1 cellular context compared by ENCODE assay signal in genomic region chr3:57078366-57079220, GRCh38.
TF ChIP-seq lines count a peak whose summit lies in the region.

No MANE protein-coding gene starts in this region.

TF ChIP-seq in HepG2, 621 proteins besides CTCF, POLR2A, EP300 and RAD21 (continued from another document and continues in another):
- TF ChIP-seq, protein P1, sequence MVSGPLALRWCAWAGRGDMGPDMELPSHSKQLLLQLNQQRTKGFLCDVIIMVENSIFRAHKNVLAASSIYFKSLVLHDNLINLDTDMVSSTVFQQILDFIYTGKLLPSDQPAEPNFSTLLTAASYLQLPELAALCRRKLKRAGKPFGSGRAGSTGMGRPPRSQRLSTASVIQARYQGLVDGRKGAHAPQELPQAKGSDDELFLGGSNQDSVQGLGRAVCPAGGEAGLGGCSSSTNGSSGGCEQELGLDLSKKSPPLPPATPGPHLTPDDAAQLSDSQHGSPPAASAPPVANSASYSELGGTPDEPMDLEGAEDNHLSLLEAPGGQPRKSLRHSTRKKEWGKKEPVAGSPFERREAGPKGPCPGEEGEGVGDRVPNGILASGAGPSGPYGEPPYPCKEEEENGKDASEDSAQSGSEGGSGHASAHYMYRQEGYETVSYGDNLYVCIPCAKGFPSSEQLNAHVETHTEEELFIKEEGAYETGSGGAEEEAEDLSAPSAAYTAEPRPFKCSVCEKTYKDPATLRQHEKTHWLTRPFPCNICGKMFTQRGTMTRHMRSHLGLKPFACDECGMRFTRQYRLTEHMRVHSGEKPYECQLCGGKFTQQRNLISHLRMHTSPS (CRISPR knock-in tag; IDR thresholded peaks at IDR 0.05; ENCODE audit: low read depth), result peak; percentile 92
- TF ChIP-seq SPEN (CRISPR knock-in tag; IDR thresholded peaks at IDR 0.05; ENCODE audit: low read depth) (0 out of 2 replicates have a peak, but pooled peaks have one; percentile 14), SOX6 (IDR thresholded peaks at IDR 0.05) (no peak), SOX6 (CRISPR knock-in tag; IDR thresholded peaks at IDR 0.05) (peak; percentile 30; the same call in 1 of the 2 replicates), ZNF20 (CRISPR knock-in tag; IDR thresholded peaks at IDR 0.05) (0 out of 2 replicates have a peak, but pooled peaks have one; percentile 53), LRRFIP1 (CRISPR knock-in tag; conservative IDR thresholded peaks at IDR 0.05) (no peak), TEAD3 (CRISPR knock-in tag; optimal IDR thresholded peaks at IDR 0.05; ENCODE audit: borderline replicate concordance) (peak; percentile 16), KLF15 (CRISPR knock-in tag; IDR thresholded peaks at IDR 0.05; ENCODE audit: borderline replicate concordance) (0 out of 2 replicates have a peak, but pooled peaks have one; percentile 54), SP5 (CRISPR knock-in tag; IDR thresholded peaks at IDR 0.05; ENCODE audit: borderline replicate concordance, low read depth) (0 out of 2 replicates have a peak, but pooled peaks have one; percentile 16), TOPORS (CRISPR knock-in tag; IDR thresholded peaks at IDR 0.05) (peak; percentile 5; the same call in 1 of the 2 replicates), ZNF841 (CRISPR knock-in tag; IDR thresholded peaks at IDR 0.05; ENCODE audit: borderline replicate concordance) (no peak), ZBTB8A (CRISPR knock-in tag; IDR thresholded peaks at IDR 0.05; ENCODE audit: borderline replicate concordance, low read depth) (no peak), BRCA1 (CRISPR knock-in tag; IDR thresholded peaks at IDR 0.05) (no peak), AGO1 (IDR thresholded peaks at IDR 0.05; ENCODE audit: low read depth, low read length, poor library complexity, severe bottlenecking) (peak; percentile 53), MED13 (CRISPR knock-in tag; IDR thresholded peaks at IDR 0.05) (0 out of 2 replicates have a peak, but pooled peaks have one; percentile 40), SRSF9 (IDR thresholded peaks at IDR 0.05; ENCODE audit: borderline replicate concordance, insufficient read depth, low read depth, low read length, poor library complexity, severe bottlenecking) (no peak), HIVEP1 (CRISPR knock-in tag; IDR thresholded peaks at IDR 0.05) (0 out of 2 replicates have a peak, but pooled peaks have one; percentile 26), KLF16 (CRISPR knock-in tag; IDR thresholded peaks at IDR 0.05) (0 out of 4 replicates have a peak, but pooled peaks of 1 of the 2 experiments have one; percentile 30), MTA3 (CRISPR knock-in tag; IDR thresholded peaks at IDR 0.05) (no peak), HOXA5 (CRISPR knock-in tag; IDR thresholded peaks at IDR 0.05) (no peak), ZNF10 (CRISPR knock-in tag; IDR thresholded peaks at IDR 0.05; ENCODE audit: borderline replicate concordance, low read depth) (no peak), THAP7 (CRISPR knock-in tag; IDR thresholded peaks at IDR 0.05) (peak; percentile 64; the same call in 1 of the 2 replicates), MAX (IDR thresholded peaks at IDR 0.05) (peak; percentile 57), BORCS8-MEF2B (CRISPR knock-in tag; IDR thresholded peaks at IDR 0.05) (peak; percentile 43), ZNF574 (CRISPR knock-in tag; IDR thresholded peaks at IDR 0.05) (peak; percentile 37; the same call in 1 of the 2 replicates), ZNF225 (CRISPR knock-in tag; IDR thresholded peaks at IDR 0.05) (0 out of 2 replicates have a peak, but pooled peaks have one; percentile 9), NCOR1 (IDR thresholded peaks at IDR 0.05; ENCODE audit: borderline replicate concordance, low read length) (0 out of 2 replicates have a peak, but pooled peaks have one; percentile 17), ZNF800 (CRISPR knock-in tag; IDR thresholded peaks at IDR 0.05) (peak; percentile 74; the same call in 1 of the 2 replicates), REL (CRISPR knock-in tag; conservative IDR thresholded peaks at IDR 0.05) (0 out of 2 replicates have a peak, but pooled peaks have one; percentile 38), PHB2 (IDR thresholded peaks at IDR 0.05; ENCODE audit: partially characterized antibody) (no peak), GATAD1 (CRISPR knock-in tag; IDR thresholded peaks at IDR 0.05) (0 out of 2 replicates have a peak, but pooled peaks have one; percentile 10), ZNF350 (CRISPR knock-in tag; IDR thresholded peaks at IDR 0.05; ENCODE audit: borderline replicate concordance, low read depth) (0 out of 2 replicates have a peak, but pooled peaks have one; percentile 20), ZNF282 (IDR thresholded peaks at IDR 0.05; ENCODE audit: partially characterized antibody) (no peak), ZNF275 (CRISPR knock-in tag; IDR thresholded peaks at IDR 0.05; ENCODE audit: borderline replicate concordance) (peak; percentile 53; the same call in 1 of the 2 replicates), GLI4 (CRISPR knock-in tag; IDR thresholded peaks at IDR 0.05; ENCODE audit: borderline replicate concordance) (no peak), ZFP82 (CRISPR knock-in tag; IDR thresholded peaks at IDR 0.05; ENCODE audit: borderline replicate concordance) (peak; percentile 45; the same call in 1 of the 2 replicates), ZNF605 (CRISPR knock-in tag; IDR thresholded peaks at IDR 0.05) (peak; percentile 25; the same call in 1 of the 2 replicates), ZNF329 (CRISPR knock-in tag; IDR thresholded peaks at IDR 0.05; ENCODE audit: low read depth) (0 out of 2 replicates have a peak, but pooled peaks have one; percentile 25), CCDC6 (CRISPR knock-in tag; IDR thresholded peaks at IDR 0.05) (peak; percentile 14; the same call in 1 of the 2 replicates)
- TF ChIP-seq, protein P2, sequence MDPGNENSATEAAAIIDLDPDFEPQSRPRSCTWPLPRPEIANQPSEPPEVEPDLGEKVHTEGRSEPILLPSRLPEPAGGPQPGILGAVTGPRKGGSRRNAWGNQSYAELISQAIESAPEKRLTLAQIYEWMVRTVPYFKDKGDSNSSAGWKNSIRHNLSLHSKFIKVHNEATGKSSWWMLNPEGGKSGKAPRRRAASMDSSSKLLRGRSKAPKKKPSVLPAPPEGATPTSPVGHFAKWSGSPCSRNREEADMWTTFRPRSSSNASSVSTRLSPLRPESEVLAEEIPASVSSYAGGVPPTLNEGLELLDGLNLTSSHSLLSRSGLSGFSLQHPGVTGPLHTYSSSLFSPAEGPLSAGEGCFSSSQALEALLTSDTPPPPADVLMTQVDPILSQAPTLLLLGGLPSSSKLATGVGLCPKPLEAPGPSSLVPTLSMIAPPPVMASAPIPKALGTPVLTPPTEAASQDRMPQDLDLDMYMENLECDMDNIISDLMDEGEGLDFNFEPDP (CRISPR knock-in tag; conservative IDR thresholded peaks at IDR 0.05), result no peak
- TF ChIP-seq, protein P3, sequence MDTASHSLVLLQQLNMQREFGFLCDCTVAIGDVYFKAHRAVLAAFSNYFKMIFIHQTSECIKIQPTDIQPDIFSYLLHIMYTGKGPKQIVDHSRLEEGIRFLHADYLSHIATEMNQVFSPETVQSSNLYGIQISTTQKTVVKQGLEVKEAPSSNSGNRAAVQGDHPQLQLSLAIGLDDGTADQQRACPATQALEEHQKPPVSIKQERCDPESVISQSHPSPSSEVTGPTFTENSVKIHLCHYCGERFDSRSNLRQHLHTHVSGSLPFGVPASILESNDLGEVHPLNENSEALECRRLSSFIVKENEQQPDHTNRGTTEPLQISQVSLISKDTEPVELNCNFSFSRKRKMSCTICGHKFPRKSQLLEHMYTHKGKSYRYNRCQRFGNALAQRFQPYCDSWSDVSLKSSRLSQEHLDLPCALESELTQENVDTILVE (CRISPR knock-in tag; IDR thresholded peaks at IDR 0.05), result no peak
- TF ChIP-seq, protein P4, sequence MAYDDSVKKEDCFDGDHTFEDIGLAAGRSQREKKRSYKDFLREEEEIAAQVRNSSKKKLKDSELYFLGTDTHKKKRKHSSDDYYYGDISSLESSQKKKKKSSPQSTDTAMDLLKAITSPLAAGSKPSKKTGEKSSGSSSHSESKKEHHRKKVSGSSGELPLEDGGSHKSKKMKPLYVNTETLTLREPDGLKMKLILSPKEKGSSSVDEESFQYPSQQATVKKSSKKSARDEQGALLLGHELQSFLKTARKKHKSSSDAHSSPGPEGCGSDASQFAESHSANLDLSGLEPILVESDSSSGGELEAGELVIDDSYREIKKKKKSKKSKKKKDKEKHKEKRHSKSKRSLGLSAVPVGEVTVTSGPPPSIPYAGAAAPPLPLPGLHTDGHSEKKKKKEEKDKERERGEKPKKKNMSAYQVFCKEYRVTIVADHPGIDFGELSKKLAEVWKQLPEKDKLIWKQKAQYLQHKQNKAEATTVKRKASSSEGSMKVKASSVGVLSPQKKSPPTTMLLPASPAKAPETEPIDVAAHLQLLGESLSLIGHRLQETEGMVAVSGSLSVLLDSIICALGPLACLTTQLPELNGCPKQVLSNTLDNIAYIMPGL (CRISPR knock-in tag; IDR thresholded peaks at IDR 0.05; ENCODE audit: borderline replicate concordance in 1 of 2, low read depth in 1 of 2), result peak; percentile 17 to 73; a peak in 3 of 4 replicates
- TF ChIP-seq, protein P5, sequence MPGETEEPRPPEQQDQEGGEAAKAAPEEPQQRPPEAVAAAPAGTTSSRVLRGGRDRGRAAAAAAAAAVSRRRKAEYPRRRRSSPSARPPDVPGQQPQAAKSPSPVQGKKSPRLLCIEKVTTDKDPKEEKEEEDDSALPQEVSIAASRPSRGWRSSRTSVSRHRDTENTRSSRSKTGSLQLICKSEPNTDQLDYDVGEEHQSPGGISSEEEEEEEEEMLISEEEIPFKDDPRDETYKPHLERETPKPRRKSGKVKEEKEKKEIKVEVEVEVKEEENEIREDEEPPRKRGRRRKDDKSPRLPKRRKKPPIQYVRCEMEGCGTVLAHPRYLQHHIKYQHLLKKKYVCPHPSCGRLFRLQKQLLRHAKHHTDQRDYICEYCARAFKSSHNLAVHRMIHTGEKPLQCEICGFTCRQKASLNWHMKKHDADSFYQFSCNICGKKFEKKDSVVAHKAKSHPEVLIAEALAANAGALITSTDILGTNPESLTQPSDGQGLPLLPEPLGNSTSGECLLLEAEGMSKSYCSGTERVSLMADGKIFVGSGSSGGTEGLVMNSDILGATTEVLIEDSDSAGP (CRISPR knock-in tag; IDR thresholded peaks at IDR 0.05; ENCODE audit: borderline replicate concordance), result peak; percentile 63; the same call in 1 of the 2 replicates
